Comparison of ENCODE assay signal across 1 cellular context in the genomic region with DNA sequence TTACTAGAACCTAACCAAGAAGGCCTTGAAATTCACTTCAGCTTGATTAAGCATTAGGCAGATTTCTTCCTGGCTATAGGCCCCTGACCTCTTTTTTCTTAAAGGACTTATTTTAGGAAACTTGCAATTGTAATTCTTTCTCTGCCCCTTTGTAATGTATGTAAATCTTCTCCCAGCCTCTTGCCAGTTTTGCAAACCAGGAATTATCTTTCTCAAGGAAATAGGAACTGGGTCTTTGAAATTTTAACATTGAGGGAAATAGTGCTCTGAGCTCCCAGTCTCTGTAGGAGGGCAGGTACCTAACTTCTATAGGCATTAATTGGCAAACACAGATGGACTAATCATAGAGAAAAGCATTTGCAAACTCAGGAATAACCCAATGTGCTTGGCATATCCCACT.
TF ChIP-seq lines count a peak whose summit lies in the region.

No MANE protein-coding gene starts in this region.

TF ChIP-seq in H1, 55 proteins besides CTCF, POLR2A, EP300 and RAD21:
- TF ChIP-seq, protein P1, sequence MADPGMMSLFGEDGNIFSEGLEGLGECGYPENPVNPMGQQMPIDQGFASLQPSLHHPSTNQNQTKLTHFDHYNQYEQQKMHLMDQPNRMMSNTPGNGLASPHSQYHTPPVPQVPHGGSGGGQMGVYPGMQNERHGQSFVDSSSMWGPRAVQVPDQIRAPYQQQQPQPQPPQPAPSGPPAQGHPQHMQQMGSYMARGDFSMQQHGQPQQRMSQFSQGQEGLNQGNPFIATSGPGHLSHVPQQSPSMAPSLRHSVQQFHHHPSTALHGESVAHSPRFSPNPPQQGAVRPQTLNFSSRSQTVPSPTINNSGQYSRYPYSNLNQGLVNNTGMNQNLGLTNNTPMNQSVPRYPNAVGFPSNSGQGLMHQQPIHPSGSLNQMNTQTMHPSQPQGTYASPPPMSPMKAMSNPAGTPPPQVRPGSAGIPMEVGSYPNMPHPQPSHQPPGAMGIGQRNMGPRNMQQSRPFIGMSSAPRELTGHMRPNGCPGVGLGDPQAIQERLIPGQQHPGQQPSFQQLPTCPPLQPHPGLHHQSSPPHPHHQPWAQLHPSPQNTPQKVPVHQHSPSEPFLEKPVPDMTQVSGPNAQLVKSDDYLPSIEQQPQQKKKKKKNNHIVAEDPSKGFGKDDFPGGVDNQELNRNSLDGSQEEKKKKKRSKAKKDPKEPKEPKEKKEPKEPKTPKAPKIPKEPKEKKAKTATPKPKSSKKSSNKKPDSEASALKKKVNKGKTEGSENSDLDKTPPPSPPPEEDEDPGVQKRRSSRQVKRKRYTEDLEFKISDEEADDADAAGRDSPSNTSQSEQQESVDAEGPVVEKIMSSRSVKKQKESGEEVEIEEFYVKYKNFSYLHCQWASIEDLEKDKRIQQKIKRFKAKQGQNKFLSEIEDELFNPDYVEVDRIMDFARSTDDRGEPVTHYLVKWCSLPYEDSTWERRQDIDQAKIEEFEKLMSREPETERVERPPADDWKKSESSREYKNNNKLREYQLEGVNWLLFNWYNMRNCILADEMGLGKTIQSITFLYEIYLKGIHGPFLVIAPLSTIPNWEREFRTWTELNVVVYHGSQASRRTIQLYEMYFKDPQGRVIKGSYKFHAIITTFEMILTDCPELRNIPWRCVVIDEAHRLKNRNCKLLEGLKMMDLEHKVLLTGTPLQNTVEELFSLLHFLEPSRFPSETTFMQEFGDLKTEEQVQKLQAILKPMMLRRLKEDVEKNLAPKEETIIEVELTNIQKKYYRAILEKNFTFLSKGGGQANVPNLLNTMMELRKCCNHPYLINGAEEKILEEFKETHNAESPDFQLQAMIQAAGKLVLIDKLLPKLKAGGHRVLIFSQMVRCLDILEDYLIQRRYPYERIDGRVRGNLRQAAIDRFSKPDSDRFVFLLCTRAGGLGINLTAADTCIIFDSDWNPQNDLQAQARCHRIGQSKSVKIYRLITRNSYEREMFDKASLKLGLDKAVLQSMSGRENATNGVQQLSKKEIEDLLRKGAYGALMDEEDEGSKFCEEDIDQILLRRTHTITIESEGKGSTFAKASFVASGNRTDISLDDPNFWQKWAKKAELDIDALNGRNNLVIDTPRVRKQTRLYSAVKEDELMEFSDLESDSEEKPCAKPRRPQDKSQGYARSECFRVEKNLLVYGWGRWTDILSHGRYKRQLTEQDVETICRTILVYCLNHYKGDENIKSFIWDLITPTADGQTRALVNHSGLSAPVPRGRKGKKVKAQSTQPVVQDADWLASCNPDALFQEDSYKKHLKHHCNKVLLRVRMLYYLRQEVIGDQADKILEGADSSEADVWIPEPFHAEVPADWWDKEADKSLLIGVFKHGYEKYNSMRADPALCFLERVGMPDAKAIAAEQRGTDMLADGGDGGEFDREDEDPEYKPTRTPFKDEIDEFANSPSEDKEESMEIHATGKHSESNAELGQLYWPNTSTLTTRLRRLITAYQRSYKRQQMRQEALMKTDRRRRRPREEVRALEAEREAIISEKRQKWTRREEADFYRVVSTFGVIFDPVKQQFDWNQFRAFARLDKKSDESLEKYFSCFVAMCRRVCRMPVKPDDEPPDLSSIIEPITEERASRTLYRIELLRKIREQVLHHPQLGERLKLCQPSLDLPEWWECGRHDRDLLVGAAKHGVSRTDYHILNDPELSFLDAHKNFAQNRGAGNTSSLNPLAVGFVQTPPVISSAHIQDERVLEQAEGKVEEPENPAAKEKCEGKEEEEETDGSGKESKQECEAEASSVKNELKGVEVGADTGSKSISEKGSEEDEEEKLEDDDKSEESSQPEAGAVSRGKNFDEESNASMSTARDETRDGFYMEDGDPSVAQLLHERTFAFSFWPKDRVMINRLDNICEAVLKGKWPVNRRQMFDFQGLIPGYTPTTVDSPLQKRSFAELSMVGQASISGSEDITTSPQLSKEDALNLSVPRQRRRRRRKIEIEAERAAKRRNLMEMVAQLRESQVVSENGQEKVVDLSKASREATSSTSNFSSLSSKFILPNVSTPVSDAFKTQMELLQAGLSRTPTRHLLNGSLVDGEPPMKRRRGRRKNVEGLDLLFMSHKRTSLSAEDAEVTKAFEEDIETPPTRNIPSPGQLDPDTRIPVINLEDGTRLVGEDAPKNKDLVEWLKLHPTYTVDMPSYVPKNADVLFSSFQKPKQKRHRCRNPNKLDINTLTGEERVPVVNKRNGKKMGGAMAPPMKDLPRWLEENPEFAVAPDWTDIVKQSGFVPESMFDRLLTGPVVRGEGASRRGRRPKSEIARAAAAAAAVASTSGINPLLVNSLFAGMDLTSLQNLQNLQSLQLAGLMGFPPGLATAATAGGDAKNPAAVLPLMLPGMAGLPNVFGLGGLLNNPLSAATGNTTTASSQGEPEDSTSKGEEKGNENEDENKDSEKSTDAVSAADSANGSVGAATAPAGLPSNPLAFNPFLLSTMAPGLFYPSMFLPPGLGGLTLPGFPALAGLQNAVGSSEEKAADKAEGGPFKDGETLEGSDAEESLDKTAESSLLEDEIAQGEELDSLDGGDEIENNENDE (IDR thresholded peaks at IDR 0.05; ENCODE audit: insufficient replicate concordance, low read length): peak; percentile 43
- TF ChIP-seq CEBPB (IDR thresholded peaks at IDR 0.05; ENCODE audit: low read depth, low read length): no peak
